In the genomic region with DNA sequence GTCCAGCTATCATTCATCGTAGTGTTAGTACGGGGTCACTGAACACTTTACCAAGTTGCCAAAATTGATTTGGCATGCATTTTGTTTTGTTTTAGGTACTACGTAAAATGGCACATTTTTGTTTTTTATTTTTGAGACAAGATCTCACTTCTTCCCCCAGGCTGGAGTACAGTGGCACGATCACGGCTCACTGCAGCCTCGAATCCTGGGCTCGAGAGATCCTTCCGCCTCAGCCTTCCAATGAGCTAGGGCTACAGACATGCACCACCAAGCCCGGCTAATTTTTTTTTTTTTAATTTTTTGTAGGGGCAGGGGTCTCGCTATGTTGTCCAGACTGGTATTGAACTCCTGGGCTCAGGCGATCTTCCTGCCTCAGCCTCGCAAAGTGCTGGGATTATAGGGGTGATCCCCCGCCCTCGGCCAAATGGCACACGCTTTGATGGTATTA, we compare ENCODE assay signal across 7 cellular contexts.
DNase-seq lines count a peak whose midpoint lies in the region; ATAC-seq and TF ChIP-seq lines count a peak whose summit lies in the region.

No MANE protein-coding gene starts in this region.

- H3K79me2 ChIP-seq in OCI-LY3 (ENCODE audit: low read length) = peaks cover 39% of the 10 kb centered on the region

- H3K4me2 ChIP-seq in OCI-LY3 (ENCODE audit: low read length) = peak overlapping the region; percentile 83

- peaks cover 12% of the 10 kb centered on the region for H4K20me1 ChIP-seq in OCI-LY3 (ENCODE audit: insufficient read depth, low read length)

- no peaks in the 10 kb centered on the region for H3K9me3 Mint-ChIP-seq in dendritic cell treated with granulocyte-macrophage colony-stimulating factor and Interleukin-4, amounts not matched to agents 40 ng/mL and 50 ng/mL, for 4 days

- H3K4me3 Mint-ChIP-seq in dendritic cell treated with granulocyte-macrophage colony-stimulating factor and Interleukin-4, amounts not matched to agents 40 ng/mL and 50 ng/mL, for 4 days = peak overlapping the region; percentile 81

- H2AFZ ChIP-seq in OCI-LY3 (ENCODE audit: low read depth, low read length) = peak overlapping the region; percentile 61; the same call in 1 of the 2 replicates

- no peaks in the 10 kb centered on the region for H3K27me3 ChIP-seq in OCI-LY3 (ENCODE audit: low read depth, low read length)
- no peaks in the 10 kb centered on the region for H3K27me3 ChIP-seq in muscle layer of duodenum (ENCODE audit: low read depth, low read length)

- H3K27ac ChIP-seq in OCI-LY3 (ENCODE audit: low read length) (peak overlapping the region; percentile 79), muscle layer of duodenum (ENCODE audit: low read length) (peak overlapping the region; percentile 85)

- H3K4me1 ChIP-seq in OCI-LY3 (ENCODE audit: low read length) (peaks cover 16% of the 10 kb centered on the region), muscle layer of duodenum (ENCODE audit: control insufficient read depth in 1 of 2, insufficient read depth in 2 of 2, low read length in 2 of 2) (peaks cover 0 to 12% of the 10 kb centered on the region in 2 donors)

- H3K36me3 Mint-ChIP-seq in dendritic cell treated with granulocyte-macrophage colony-stimulating factor and Interleukin-4, amounts not matched to agents 40 ng/mL and 50 ng/mL, for 4 days (ENCODE audit: low read depth) = peaks cover 43% of the 10 kb centered on the region

- H3K27me3 Mint-ChIP-seq in dendritic cell treated with granulocyte-macrophage colony-stimulating factor and Interleukin-4, amounts not matched to agents 40 ng/mL and 50 ng/mL, for 4 days = no peaks in the 10 kb centered on the region

- no peak for TF ChIP-seq CTCF in OCI-LY3 (IDR thresholded peaks at IDR 0.05; ENCODE audit: low read depth, low read length)

- H3K4me1 Mint-ChIP-seq in dendritic cell treated with granulocyte-macrophage colony-stimulating factor and Interleukin-4, amounts not matched to agents 40 ng/mL and 50 ng/mL, for 4 days (ENCODE audit: low read depth) = peaks cover 42% of the 10 kb centered on the region

- peak overlapping the region; percentile 86 for H3K9ac ChIP-seq in OCI-LY3 (ENCODE audit: low read length)

- intact Hi-C loops in dendritic cell treated with granulocyte-macrophage colony-stimulating factor and Interleukin-4, amounts not matched to agents 40 ng/mL and 50 ng/mL, for 4 days (cut with micrococcal nuclease) = no loop called here

- DNase-seq in activated gamma-delta T cell treated with Interleukin-2 at 50 U/mL for 16 hours (no peak), hippocampal formation (lab: John Stamatoyannopoulos, UW) (no peak), Kasumi-1 (lab: John Stamatoyannopoulos, UW) (no peak)

- ATAC-seq in GM19455 (IDR thresholded peaks at IDR 0.05; ENCODE audit: unreplicated experiment) = peak; percentile 2

- H3K27ac Mint-ChIP-seq in dendritic cell treated with granulocyte-macrophage colony-stimulating factor and Interleukin-4, amounts not matched to agents 40 ng/mL and 50 ng/mL, for 4 days = peak overlapping the region; percentile 87

- H3K4me3 ChIP-seq in OCI-LY3 (ENCODE audit: low read length) = peak overlapping the region; percentile 80
- peak overlapping the region; percentile 71 to 78 for H3K4me3 ChIP-seq in muscle layer of duodenum (ENCODE audit: low read depth in 1 of 2, low read length in 2 of 2)

- H3K36me3 ChIP-seq in OCI-LY3 (replicated peaks; ENCODE audit: low read depth, low read length) = peaks cover 32% of the 10 kb centered on the region
- peaks cover 0 to 8% of the 10 kb centered on the region in 2 donors for H3K36me3 ChIP-seq in muscle layer of duodenum (ENCODE audit: control insufficient read depth in 1 of 2, insufficient read depth in 2 of 2, low read length in 2 of 2)

- no peaks in the 10 kb centered on the region for H3K9me3 ChIP-seq in OCI-LY3 (ENCODE audit: insufficient read depth, low read length)
- H3K9me3 ChIP-seq in muscle layer of duodenum (ENCODE audit: control insufficient read depth in 1 of 2, low read length in 2 of 2) = no peaks in the 10 kb centered on the region
